In genomic region chr3:139342054-139342453, GRCh38 we compare ENCODE assay signal across 1 cellular context.
TF ChIP-seq lines count a peak whose summit lies in the region.

No MANE protein-coding gene starts in this region.

TF ChIP-seq in K562, 482 proteins besides CTCF, POLR2A, EP300 and RAD21 (continued from another document):
- TF ChIP-seq CHAMP1 (IDR thresholded peaks at IDR 0.05) (no peak), ILK (tag; IDR thresholded peaks at IDR 0.05; ENCODE audit: borderline replicate concordance, low read depth) (no peak), BRD9 (IDR thresholded peaks at IDR 0.05; ENCODE audit: low read depth, partially characterized antibody) (no peak), NFE2L1 (tag; IDR thresholded peaks at IDR 0.05; ENCODE audit: borderline replicate concordance, low read depth) (no peak), L3MBTL2 (IDR thresholded peaks at IDR 0.05) (no peak), TEAD2 (tag; IDR thresholded peaks at IDR 0.05) (no peak), POLR2AphosphoS2 (IDR thresholded peaks at IDR 0.05; ENCODE audit: low read length) (no peak), ARID3B (CRISPR knock-in tag; IDR thresholded peaks at IDR 0.05; ENCODE audit: borderline replicate concordance) (no peak), CEBPB (tag; IDR thresholded peaks at IDR 0.05) (peak; percentile 70; the same call in 1 of the 2 replicates), DDX20 (tag; IDR thresholded peaks at IDR 0.05; ENCODE audit: low read depth) (no peak), MAX (CRISPR knock-in tag; IDR thresholded peaks at IDR 0.05) (no peak), FOXJ2 (tag; IDR thresholded peaks at IDR 0.05) (no peak), CEBPG (CRISPR knock-in tag; IDR thresholded peaks at IDR 0.05) (no peak), CEBPG (tag; conservative IDR thresholded peaks at IDR 0.05 in 1 of 2, IDR thresholded peaks at IDR 0.05 in 1 of 2) (peak; percentile 70 to 75), GTF2E2 (tag; IDR thresholded peaks at IDR 0.05) (no peak), CREM (IDR thresholded peaks at IDR 0.05; ENCODE audit: low read depth) (no peak), SRF (CRISPR knock-in tag; IDR thresholded peaks at IDR 0.05) (peak in 1 of 2 experiments; percentile 38; a peak in 1 of 4 replicates), SP1 (CRISPR knock-in tag; IDR thresholded peaks at IDR 0.05) (no peak), NCOA6 (IDR thresholded peaks at IDR 0.05) (no peak), CTBP1 (IDR thresholded peaks at IDR 0.05; ENCODE audit: borderline replicate concordance) (no peak), NUFIP1 (IDR thresholded peaks at IDR 0.05; ENCODE audit: partially characterized antibody) (no peak), MEF2D (tag; conservative IDR thresholded peaks at IDR 0.05; ENCODE audit: low read depth) (no peak), ZNF239 (CRISPR knock-in tag; IDR thresholded peaks at IDR 0.05) (no peak), SRSF7 (optimal IDR thresholded peaks at IDR 0.05; ENCODE audit: low read depth, low read length) (no peak)
- TF ChIP-seq, protein P1, sequence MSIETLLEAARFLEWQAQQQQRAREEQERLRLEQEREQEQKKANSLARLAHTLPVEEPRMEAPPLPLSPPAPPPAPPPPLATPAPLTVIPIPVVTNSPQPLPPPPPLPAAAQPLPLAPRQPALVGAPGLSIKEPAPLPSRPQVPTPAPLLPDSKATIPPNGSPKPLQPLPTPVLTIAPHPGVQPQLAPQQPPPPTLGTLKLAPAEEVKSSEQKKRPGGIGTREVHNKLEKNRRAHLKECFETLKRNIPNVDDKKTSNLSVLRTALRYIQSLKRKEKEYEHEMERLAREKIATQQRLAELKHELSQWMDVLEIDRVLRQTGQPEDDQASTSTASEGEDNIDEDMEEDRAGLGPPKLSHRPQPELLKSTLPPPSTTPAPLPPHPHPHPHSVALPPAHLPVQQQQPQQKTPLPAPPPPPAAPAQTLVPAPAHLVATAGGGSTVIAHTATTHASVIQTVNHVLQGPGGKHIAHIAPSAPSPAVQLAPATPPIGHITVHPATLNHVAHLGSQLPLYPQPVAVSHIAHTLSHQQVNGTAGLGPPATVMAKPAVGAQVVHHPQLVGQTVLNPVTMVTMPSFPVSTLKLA (conservative IDR thresholded peaks at IDR 0.05) = no peak
- TF ChIP-seq, protein P2, sequence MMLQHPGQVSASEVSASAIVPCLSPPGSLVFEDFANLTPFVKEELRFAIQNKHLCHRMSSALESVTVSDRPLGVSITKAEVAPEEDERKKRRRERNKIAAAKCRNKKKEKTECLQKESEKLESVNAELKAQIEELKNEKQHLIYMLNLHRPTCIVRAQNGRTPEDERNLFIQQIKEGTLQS (IDR thresholded peaks at IDR 0.05) = 0 out of 2 replicates have a peak, but pooled peaks have one; percentile 21
- TF ChIP-seq, protein P2 (CRISPR knock-in tag; conservative IDR thresholded peaks at IDR 0.05) = no peak
- TF ChIP-seq, protein P3, sequence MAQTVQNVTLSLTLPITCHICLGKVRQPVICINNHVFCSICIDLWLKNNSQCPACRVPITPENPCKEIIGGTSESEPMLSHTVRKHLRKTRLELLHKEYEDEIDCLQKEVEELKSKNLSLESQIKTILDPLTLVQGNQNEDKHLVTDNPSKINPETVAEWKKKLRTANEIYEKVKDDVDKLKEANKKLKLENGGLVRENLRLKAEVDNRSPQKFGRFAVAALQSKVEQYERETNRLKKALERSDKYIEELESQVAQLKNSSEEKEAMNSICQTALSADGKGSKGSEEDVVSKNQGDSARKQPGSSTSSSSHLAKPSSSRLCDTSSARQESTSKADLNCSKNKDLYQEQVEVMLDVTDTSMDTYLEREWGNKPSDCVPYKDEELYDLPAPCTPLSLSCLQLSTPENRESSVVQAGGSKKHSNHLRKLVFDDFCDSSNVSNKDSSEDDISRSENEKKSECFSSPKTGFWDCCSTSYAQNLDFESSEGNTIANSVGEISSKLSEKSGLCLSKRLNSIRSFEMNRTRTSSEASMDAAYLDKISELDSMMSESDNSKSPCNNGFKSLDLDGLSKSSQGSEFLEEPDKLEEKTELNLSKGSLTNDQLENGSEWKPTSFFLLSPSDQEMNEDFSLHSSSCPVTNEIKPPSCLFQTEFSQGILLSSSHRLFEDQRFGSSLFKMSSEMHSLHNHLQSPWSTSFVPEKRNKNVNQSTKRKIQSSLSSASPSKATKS (CRISPR knock-in tag; IDR thresholded peaks at IDR 0.05) = no peak
- TF ChIP-seq, protein P4, sequence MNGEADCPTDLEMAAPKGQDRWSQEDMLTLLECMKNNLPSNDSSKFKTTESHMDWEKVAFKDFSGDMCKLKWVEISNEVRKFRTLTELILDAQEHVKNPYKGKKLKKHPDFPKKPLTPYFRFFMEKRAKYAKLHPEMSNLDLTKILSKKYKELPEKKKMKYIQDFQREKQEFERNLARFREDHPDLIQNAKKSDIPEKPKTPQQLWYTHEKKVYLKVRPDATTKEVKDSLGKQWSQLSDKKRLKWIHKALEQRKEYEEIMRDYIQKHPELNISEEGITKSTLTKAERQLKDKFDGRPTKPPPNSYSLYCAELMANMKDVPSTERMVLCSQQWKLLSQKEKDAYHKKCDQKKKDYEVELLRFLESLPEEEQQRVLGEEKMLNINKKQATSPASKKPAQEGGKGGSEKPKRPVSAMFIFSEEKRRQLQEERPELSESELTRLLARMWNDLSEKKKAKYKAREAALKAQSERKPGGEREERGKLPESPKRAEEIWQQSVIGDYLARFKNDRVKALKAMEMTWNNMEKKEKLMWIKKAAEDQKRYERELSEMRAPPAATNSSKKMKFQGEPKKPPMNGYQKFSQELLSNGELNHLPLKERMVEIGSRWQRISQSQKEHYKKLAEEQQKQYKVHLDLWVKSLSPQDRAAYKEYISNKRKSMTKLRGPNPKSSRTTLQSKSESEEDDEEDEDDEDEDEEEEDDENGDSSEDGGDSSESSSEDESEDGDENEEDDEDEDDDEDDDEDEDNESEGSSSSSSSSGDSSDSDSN (IDR thresholded peaks at IDR 0.05; ENCODE audit: borderline replicate concordance in 1 of 2, low read depth in 2 of 2, low read length in 2 of 2) = no peak
- TF ChIP-seq, protein P5, sequence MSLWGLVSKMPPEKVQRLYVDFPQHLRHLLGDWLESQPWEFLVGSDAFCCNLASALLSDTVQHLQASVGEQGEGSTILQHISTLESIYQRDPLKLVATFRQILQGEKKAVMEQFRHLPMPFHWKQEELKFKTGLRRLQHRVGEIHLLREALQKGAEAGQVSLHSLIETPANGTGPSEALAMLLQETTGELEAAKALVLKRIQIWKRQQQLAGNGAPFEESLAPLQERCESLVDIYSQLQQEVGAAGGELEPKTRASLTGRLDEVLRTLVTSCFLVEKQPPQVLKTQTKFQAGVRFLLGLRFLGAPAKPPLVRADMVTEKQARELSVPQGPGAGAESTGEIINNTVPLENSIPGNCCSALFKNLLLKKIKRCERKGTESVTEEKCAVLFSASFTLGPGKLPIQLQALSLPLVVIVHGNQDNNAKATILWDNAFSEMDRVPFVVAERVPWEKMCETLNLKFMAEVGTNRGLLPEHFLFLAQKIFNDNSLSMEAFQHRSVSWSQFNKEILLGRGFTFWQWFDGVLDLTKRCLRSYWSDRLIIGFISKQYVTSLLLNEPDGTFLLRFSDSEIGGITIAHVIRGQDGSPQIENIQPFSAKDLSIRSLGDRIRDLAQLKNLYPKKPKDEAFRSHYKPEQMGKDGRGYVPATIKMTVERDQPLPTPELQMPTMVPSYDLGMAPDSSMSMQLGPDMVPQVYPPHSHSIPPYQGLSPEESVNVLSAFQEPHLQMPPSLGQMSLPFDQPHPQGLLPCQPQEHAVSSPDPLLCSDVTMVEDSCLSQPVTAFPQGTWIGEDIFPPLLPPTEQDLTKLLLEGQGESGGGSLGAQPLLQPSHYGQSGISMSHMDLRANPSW (CRISPR knock-in tag; IDR thresholded peaks at IDR 0.05) = no peak
- TF ChIP-seq, protein P6, sequence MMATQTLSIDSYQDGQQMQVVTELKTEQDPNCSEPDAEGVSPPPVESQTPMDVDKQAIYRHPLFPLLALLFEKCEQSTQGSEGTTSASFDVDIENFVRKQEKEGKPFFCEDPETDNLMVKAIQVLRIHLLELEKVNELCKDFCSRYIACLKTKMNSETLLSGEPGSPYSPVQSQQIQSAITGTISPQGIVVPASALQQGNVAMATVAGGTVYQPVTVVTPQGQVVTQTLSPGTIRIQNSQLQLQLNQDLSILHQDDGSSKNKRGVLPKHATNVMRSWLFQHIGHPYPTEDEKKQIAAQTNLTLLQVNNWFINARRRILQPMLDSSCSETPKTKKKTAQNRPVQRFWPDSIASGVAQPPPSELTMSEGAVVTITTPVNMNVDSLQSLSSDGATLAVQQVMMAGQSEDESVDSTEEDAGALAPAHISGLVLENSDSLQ (IDR thresholded peaks at IDR 0.05) = no peak
- TF ChIP-seq, protein P7, sequence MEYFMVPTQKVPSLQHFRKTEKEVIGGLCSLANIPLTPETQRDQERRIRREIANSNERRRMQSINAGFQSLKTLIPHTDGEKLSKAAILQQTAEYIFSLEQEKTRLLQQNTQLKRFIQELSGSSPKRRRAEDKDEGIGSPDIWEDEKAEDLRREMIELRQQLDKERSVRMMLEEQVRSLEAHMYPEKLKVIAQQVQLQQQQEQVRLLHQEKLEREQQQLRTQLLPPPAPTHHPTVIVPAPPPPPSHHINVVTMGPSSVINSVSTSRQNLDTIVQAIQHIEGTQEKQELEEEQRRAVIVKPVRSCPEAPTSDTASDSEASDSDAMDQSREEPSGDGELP (CRISPR knock-in tag; IDR thresholded peaks at IDR 0.05; ENCODE audit: borderline replicate concordance) = no peak
- TF ChIP-seq, protein P8, sequence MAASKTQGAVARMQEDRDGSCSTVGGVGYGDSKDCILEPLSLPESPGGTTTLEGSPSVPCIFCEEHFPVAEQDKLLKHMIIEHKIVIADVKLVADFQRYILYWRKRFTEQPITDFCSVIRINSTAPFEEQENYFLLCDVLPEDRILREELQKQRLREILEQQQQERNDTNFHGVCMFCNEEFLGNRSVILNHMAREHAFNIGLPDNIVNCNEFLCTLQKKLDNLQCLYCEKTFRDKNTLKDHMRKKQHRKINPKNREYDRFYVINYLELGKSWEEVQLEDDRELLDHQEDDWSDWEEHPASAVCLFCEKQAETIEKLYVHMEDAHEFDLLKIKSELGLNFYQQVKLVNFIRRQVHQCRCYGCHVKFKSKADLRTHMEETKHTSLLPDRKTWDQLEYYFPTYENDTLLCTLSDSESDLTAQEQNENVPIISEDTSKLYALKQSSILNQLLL (CRISPR knock-in tag; IDR thresholded peaks at IDR 0.05; ENCODE audit: borderline replicate concordance) = no peak
